Comparison of ENCODE assay signal across 1 cellular context in genomic region chr13:46659413-46660065, GRCh38.
TF ChIP-seq lines count a peak whose summit lies in the region.

No MANE protein-coding gene starts in this region.

TF ChIP-seq in HepG2, 621 proteins besides CTCF, POLR2A, EP300 and RAD21 (continued from another document):
- TF ChIP-seq NR2F6 (IDR thresholded peaks at IDR 0.05), result peak; percentile 65
- TF ChIP-seq NR2F6 (CRISPR knock-in tag; IDR thresholded peaks at IDR 0.05), result peak; percentile 57
- TF ChIP-seq CREM (IDR thresholded peaks at IDR 0.05), result 0 out of 2 replicates have a peak, but pooled peaks have one; percentile 15
- no peak for TF ChIP-seq CREM (CRISPR knock-in tag; IDR thresholded peaks at IDR 0.05)
- TF ChIP-seq ZNF629 (CRISPR knock-in tag; conservative IDR thresholded peaks at IDR 0.05), result no peak
- peak; percentile 60; the same call in 1 of the 2 replicates for TF ChIP-seq ZNF609 (CRISPR knock-in tag; IDR thresholded peaks at IDR 0.05; ENCODE audit: borderline replicate concordance)
- peak; percentile 70 for TF ChIP-seq FOXP4 (CRISPR knock-in tag; IDR thresholded peaks at IDR 0.05)
- TF ChIP-seq HNF4A (CRISPR knock-in tag; IDR thresholded peaks at IDR 0.05), result peak; percentile 82
- no peak for TF ChIP-seq ZSCAN31 (CRISPR knock-in tag; IDR thresholded peaks at IDR 0.05; ENCODE audit: low read depth)
- TF ChIP-seq HMG20A (CRISPR knock-in tag; IDR thresholded peaks at IDR 0.05; ENCODE audit: borderline replicate concordance), result 0 out of 2 replicates have a peak, but pooled peaks have one; percentile 29
- TF ChIP-seq ZNF362 (CRISPR knock-in tag; IDR thresholded peaks at IDR 0.05; ENCODE audit: borderline replicate concordance), result peak; percentile 48; the same call in 1 of the 2 replicates
- no peak for TF ChIP-seq FOXP1 (IDR thresholded peaks at IDR 0.05)
- TF ChIP-seq FOXP1 (CRISPR knock-in tag; IDR thresholded peaks at IDR 0.05), result peak; percentile 12; the same call in 1 of the 2 replicates
- no peak for TF ChIP-seq LBX2 (CRISPR knock-in tag; IDR thresholded peaks at IDR 0.05; ENCODE audit: borderline replicate concordance)
- TF ChIP-seq ISL2 (CRISPR knock-in tag; IDR thresholded peaks at IDR 0.05), result peak; percentile 19; the same call in 1 of the 2 replicates
- peak; percentile 32; the same call in 1 of the 2 replicates for TF ChIP-seq HDAC2 (CRISPR knock-in tag; IDR thresholded peaks at IDR 0.05)
- 0 out of 2 replicates have a peak, but pooled peaks have one; percentile 27 for TF ChIP-seq ZNF503 (CRISPR knock-in tag; IDR thresholded peaks at IDR 0.05)
- 0 out of 2 replicates have a peak, but pooled peaks have one; percentile 33 for TF ChIP-seq ARNTL (CRISPR knock-in tag; IDR thresholded peaks at IDR 0.05)
- TF ChIP-seq ONECUT2 (CRISPR knock-in tag; IDR thresholded peaks at IDR 0.05), result peak; percentile 77
- no peak for TF ChIP-seq STAG1 (CRISPR knock-in tag; IDR thresholded peaks at IDR 0.05)
- peak; percentile 38; the same call in 1 of the 2 replicates for TF ChIP-seq PHF21A (CRISPR knock-in tag; IDR thresholded peaks at IDR 0.05)
- peak; percentile 51; the same call in 1 of the 2 replicates for TF ChIP-seq GFI1 (CRISPR knock-in tag; IDR thresholded peaks at IDR 0.05; ENCODE audit: borderline replicate concordance)
- TF ChIP-seq MYPOP (CRISPR knock-in tag; IDR thresholded peaks at IDR 0.05), result no peak
- 0 out of 2 replicates have a peak, but pooled peaks have one; percentile 20 for TF ChIP-seq ATF1 (CRISPR knock-in tag; IDR thresholded peaks at IDR 0.05)
- TF ChIP-seq TRAFD1 (CRISPR knock-in tag; IDR thresholded peaks at IDR 0.05; ENCODE audit: borderline replicate concordance), result no peak
- TF ChIP-seq ZNF501 (CRISPR knock-in tag; IDR thresholded peaks at IDR 0.05), result peak; percentile 38; the same call in 1 of the 2 replicates
- TF ChIP-seq FOXO1 (CRISPR knock-in tag; IDR thresholded peaks at IDR 0.05), result 0 out of 2 replicates have a peak, but pooled peaks have one; percentile 37
- 0 out of 2 replicates have a peak, but pooled peaks have one; percentile 18 for TF ChIP-seq HOXA3 (CRISPR knock-in tag; IDR thresholded peaks at IDR 0.05)
- 0 out of 2 replicates have a peak, but pooled peaks have one; percentile 31 for TF ChIP-seq MIXL1 (CRISPR knock-in tag; IDR thresholded peaks at IDR 0.05)
- TF ChIP-seq FOXA1 (IDR thresholded peaks at IDR 0.05), result no peak
- TF ChIP-seq FOXA1 (CRISPR knock-in tag; IDR thresholded peaks at IDR 0.05), result 0 out of 2 replicates have a peak, but pooled peaks have one; percentile 32
- TF ChIP-seq SAP130 (CRISPR knock-in tag; IDR thresholded peaks at IDR 0.05; ENCODE audit: low read depth), result 0 out of 2 replicates have a peak, but pooled peaks have one; percentile 32
- no peak for TF ChIP-seq HMG20B (CRISPR knock-in tag; conservative IDR thresholded peaks at IDR 0.05)
- TF ChIP-seq ZSCAN9 (CRISPR knock-in tag; IDR thresholded peaks at IDR 0.05; ENCODE audit: borderline replicate concordance), result no peak
- TF ChIP-seq SAFB2 (CRISPR knock-in tag; IDR thresholded peaks at IDR 0.05; ENCODE audit: borderline replicate concordance, low read depth), result no peak
